ENCODE assay signal across 1 cellular context in the genomic region with DNA sequence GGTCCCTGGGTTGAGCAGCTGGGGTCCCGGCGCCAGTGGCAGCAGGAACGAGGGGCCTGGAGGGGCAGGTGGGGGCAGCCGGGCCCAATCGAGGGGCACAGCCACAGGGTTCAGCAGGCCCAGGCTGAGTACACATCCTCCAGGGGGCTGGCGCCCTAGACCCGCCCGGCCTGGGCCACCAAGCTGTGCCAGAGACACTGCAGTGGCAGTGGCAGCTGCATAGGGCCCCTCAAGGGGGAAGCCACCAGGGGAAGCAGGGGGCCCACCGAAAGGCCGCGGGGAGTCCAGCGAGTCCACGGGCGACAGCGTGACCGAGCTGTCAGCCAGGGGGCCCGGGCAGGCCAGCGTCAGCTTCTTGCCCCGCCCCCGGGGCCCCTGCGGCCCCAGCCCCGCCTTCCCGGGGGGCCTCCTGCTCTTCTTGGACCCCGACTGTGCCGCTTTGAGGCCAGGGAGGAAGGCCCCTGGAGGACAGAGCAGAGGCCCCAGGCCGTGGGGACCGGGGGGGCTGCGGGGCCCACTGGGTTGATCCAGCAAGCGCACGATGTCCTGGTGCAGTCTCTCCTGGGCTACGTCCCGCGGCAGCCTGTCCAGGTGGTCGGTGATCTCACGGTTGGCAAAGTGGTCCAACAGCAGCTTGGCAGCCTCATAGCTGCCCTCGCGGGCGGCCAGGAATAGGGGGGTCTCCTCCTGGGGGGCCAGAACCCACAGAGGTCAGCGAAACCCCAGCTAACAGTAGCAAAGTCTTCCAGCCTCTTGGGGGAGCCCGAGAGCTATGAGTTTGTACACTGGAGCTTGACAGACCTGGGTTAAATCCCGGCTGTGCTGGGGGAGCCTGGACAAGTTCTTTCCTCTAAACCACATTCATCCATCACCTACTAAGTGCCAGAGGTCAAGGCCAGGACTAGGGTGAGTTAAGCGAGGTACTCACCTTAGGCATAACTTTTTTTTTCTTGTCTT.
TF ChIP-seq lines count a peak whose summit lies in the region.

No MANE protein-coding gene starts in this region.

TF ChIP-seq in HEK293T, 16 proteins besides CTCF, POLR2A, EP300 and RAD21:
- TF ChIP-seq ARNT (IDR thresholded peaks at IDR 0.05) (no peak), HDGF (IDR thresholded peaks at IDR 0.05; ENCODE audit: borderline replicate concordance) (no peak)
